Comparison of ENCODE assay signal across 20 cellular contexts in the genomic region with DNA sequence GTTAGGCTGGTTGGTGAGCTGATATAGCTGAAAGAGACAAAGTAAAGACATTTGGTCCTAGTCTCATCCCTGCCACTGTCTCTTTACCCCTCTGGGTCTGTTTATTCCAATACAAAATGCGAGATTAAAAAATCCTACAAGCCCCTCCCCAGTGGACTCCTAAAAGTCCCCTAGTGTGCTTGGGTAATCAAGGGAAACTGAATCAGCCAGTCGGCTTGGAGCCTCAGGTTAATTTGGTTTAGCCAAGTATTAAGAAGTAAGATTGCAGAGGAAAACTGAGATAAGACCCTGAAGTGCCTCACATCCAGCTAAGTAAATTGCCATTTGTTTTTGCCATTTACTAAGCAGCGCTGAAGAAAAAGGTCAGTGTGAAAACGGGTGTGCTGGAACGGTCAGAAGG. TPM values are rescaled to one million over a fixed set of nuclear protein-coding genes. Genes with fewer than 3 reads are reported as not detected.
DNase-seq lines count a peak whose midpoint lies in the region; ATAC-seq and TF ChIP-seq lines count a peak whose summit lies in the region.
"Had no signal": no experiment of that assay in that cellular context is flagged by ENCODE, and none has a peak within 500 bp of the region (broad histone marks: within the 10 kb centered on the region; RNA-seq: fewer than 3 reads in every experiment).

No MANE protein-coding gene starts in this region.

- H3K9me3 Mint-ChIP-seq in GM23338, result no peaks in the 10 kb centered on the region
- peaks cover 3% of the 10 kb centered on the region for H3K9me3 Mint-ChIP-seq in endodermal cell
- H3K9me3 Mint-ChIP-seq in stimulated activated memory B cell treated with anti-CD40 and anti-IgM and Interleukin-4, amounts not matched to agents 10 μg/mL and 1 μg/mL and 100 μg/mL, for 72 hours, result peaks cover 3% of the 10 kb centered on the region
- H3K9me3 Mint-ChIP-seq: CD4-positive, alpha-beta T cell had no signal

- H3K9me3 ChIP-seq in PC-3 (ENCODE audit: low read length) (no peaks in the 10 kb centered on the region), endodermal cell (ENCODE audit: control insufficient read depth, low read length) (no peaks in the 10 kb centered on the region)
- H3K9me3 ChIP-seq: A549, Caco-2 had no signal

- no peak overlapping the region for H3K9ac ChIP-seq in PC-3 (ENCODE audit: low read length)
- H3K9ac ChIP-seq in endodermal cell (ENCODE audit: extremely low read depth, low read length, poor library complexity, severe bottlenecking), result no peak overlapping the region
- H3K9ac ChIP-seq: GM23248 had no signal

- POLR2A ChIA-PET in PC-3 (lab: Charles Lee; ENCODE audit: unreplicated experiment), result no interaction called here

- H3K4me1 ChIP-seq in GM23338 (ENCODE audit: insufficient read depth), result no peaks in the 10 kb centered on the region
- H3K4me1 ChIP-seq in PC-3 (ENCODE audit: insufficient read depth, low read length), result peaks cover 11% of the 10 kb centered on the region
- H3K4me1 ChIP-seq in endodermal cell (ENCODE audit: control insufficient read depth, insufficient read depth, low read length), result peaks cover 8% of the 10 kb centered on the region
- H3K4me1 ChIP-seq: A549, Caco-2 had no signal

- no peak overlapping the region for H3K27ac ChIP-seq in GM23338 (ENCODE audit: low read depth)
- H3K27ac ChIP-seq in PC-3 (ENCODE audit: low read length), result peak overlapping the region; percentile 79
- H3K27ac ChIP-seq in endodermal cell (ENCODE audit: low read depth, low read length), result no peak overlapping the region
- H3K27ac ChIP-seq: 22Rv1, A549, C4-2B, GM23248 had no signal

- H3K27ac Mint-ChIP-seq in GM23338 (no peak overlapping the region), endodermal cell (no peak overlapping the region)
- peak overlapping the region; percentile 31 for H3K27ac Mint-ChIP-seq in stimulated activated memory B cell treated with anti-CD40 and anti-IgM and Interleukin-4, amounts not matched to agents 10 μg/mL and 1 μg/mL and 100 μg/mL, for 72 hours
- H3K27ac Mint-ChIP-seq: CD4-positive, alpha-beta T cell had no signal

- H3K36me3 Mint-ChIP-seq in GM23338 (ENCODE audit: low read depth) (no peaks in the 10 kb centered on the region), endodermal cell (ENCODE audit: low read depth) (no peaks in the 10 kb centered on the region)
- H3K36me3 Mint-ChIP-seq in stimulated activated memory B cell treated with anti-CD40 and anti-IgM and Interleukin-4, amounts not matched to agents 10 μg/mL and 1 μg/mL and 100 μg/mL, for 72 hours, result peaks cover 6% of the 10 kb centered on the region

- peaks cover 4% of the 10 kb centered on the region for H3K27me3 Mint-ChIP-seq in GM23338 (ENCODE audit: insufficient read depth, low read depth, poor library complexity)
- H3K27me3 Mint-ChIP-seq in endodermal cell (ENCODE audit: insufficient read depth), result peaks cover 41% of the 10 kb centered on the region
- peaks cover 18% of the 10 kb centered on the region for H3K27me3 Mint-ChIP-seq in stimulated activated memory B cell treated with anti-CD40 and anti-IgM and Interleukin-4, amounts not matched to agents 10 μg/mL and 1 μg/mL and 100 μg/mL, for 72 hours

- no peak overlapping the region for H3K4me2 ChIP-seq in GM23338
- no peak overlapping the region for H3K4me2 ChIP-seq in PC-3 (ENCODE audit: low read length)
- H3K4me2 ChIP-seq: A549 had no signal

- TF ChIP-seq CTCF in GM23338 (conservative IDR thresholded peaks at IDR 0.05; ENCODE audit: low read depth in 2 of 2) (no peak), PC-3 (conservative IDR thresholded peaks at IDR 0.05; ENCODE audit: low read depth, low read length) (no peak), endodermal cell (conservative IDR thresholded peaks at IDR 0.05) (no peak)

- H3K4me3 Mint-ChIP-seq in GM23338, result no peak overlapping the region
- no peak overlapping the region for H3K4me3 Mint-ChIP-seq in endodermal cell
- no peak overlapping the region for H3K4me3 Mint-ChIP-seq in stimulated activated memory B cell treated with anti-CD40 and anti-IgM and Interleukin-4, amounts not matched to agents 10 μg/mL and 1 μg/mL and 100 μg/mL, for 72 hours
- H3K4me3 Mint-ChIP-seq: CD4-positive, alpha-beta T cell had no signal

- CTCF ChIA-PET in PC-3 (lab: Charles Lee), result interaction anchor here (0.6 kb wide), 2 partner anchors 9 to 59 kb away, joined by 3 to 8 read pairs; no protein-coding TSS in a partner anchor

- H2AFZ ChIP-seq in GM23338 (peak overlapping the region; percentile 68), PC-3 (ENCODE audit: low read length) (0 out of 2 replicates have a peak overlapping the region, but pooled peaks have one; percentile 51)
- H2AFZ ChIP-seq: GM23248 had no signal

- no TSS peak for BruUV-seq in PC-3 (replicated peaks; lab: Mats Ljungman, UMichigan)

- H4K20me1 ChIP-seq in GM23338 (replicated peaks; ENCODE audit: insufficient read depth) (no peaks in the 10 kb centered on the region), PC-3 (ENCODE audit: low read length) (no peaks in the 10 kb centered on the region)

- 83 to 86% methylated on average over 3 to 5 of the region's 5 CpGs for WGBS in endodermal cell (ENCODE audit: insufficient coverage in 1 of 2, insufficient read length in 1 of 2), 2 experiments

- ATAC-seq in GM23338 (no peak), PC-3 (no peak), GM21825 (IDR thresholded peaks at IDR 0.05; ENCODE audit: unreplicated experiment) (no peak)
- peak; percentile 20 for ATAC-seq in stimulated activated memory B cell treated with anti-CD40 and anti-IgM and Interleukin-4, amounts not matched to agents 10 μg/mL and 1 μg/mL and 100 μg/mL, for 72 hours
- ATAC-seq: A549, HCT116 had no signal

- intact Hi-C loops in PC-3 (cut with micrococcal nuclease), result loop anchor here (2.0 to 10.0 kb wide), 2 partner anchors 104 to 282 kb away; partner anchors contain the start of gene TMEM267

- no peaks in the 10 kb centered on the region for H3K79me2 ChIP-seq in GM23338 (replicated peaks; ENCODE audit: insufficient read depth)
- H3K79me2 ChIP-seq in PC-3 (ENCODE audit: low read length), result no peaks in the 10 kb centered on the region

- H3K4me3 ChIP-seq in GM23338, result no peak overlapping the region
- H3K4me3 ChIP-seq in PC-3 (ENCODE audit: low read length), result no peak overlapping the region
- peak overlapping the region; percentile 35 for H3K4me3 ChIP-seq in endodermal cell (ENCODE audit: low read length)
- H3K4me3 ChIP-seq: A549, GM23248 had no signal

- H3K36me3 ChIP-seq in GM23338 (ENCODE audit: insufficient read depth), result no peaks in the 10 kb centered on the region
- H3K36me3 ChIP-seq in PC-3 (ENCODE audit: low read depth, low read length), result no peaks in the 10 kb centered on the region
- no peaks in the 10 kb centered on the region for H3K36me3 ChIP-seq in endodermal cell (ENCODE audit: control insufficient read depth, insufficient read depth, low read length)

- H3K9me2 ChIP-seq in GM23338 (ENCODE audit: insufficient read depth), result no peaks in the 10 kb centered on the region
- no peaks in the 10 kb centered on the region for H3K9me2 ChIP-seq in PC-3 (replicated peaks; ENCODE audit: low read length)

- no peaks in the 10 kb centered on the region for H3F3A ChIP-seq in GM23338 (replicated peaks; ENCODE audit: low read depth)
- H3F3A ChIP-seq in PC-3 (ENCODE audit: low read length, unreplicated experiment), result no peaks in the 10 kb centered on the region

- DNase-seq in GM23338 (ENCODE audit: low spot score) (no peak), PC-3 (no peak), endodermal cell (no peak), cerebellum (ENCODE audit: low spot score) (no peak), DMS53 (lab: John Stamatoyannopoulos, UW) (no peak), kidney glomerular epithelial cell (lab: John Stamatoyannopoulos, UW) (no peak)
- DNase-seq: AML-193; Caco-2; CD4-positive, alpha-beta T cell; DMS79; GF-D8; GM23248 had no signal

- H3K4me1 Mint-ChIP-seq in GM23338, result no peaks in the 10 kb centered on the region
- peaks cover 15% of the 10 kb centered on the region for H3K4me1 Mint-ChIP-seq in endodermal cell
- H3K4me1 Mint-ChIP-seq in stimulated activated memory B cell treated with anti-CD40 and anti-IgM and Interleukin-4, amounts not matched to agents 10 μg/mL and 1 μg/mL and 100 μg/mL, for 72 hours, result no peaks in the 10 kb centered on the region

- H3K27me3 ChIP-seq in GM23338 (ENCODE audit: insufficient read depth) (no peaks in the 10 kb centered on the region), PC-3 (ENCODE audit: low read length) (no peaks in the 10 kb centered on the region), endodermal cell (ENCODE audit: control insufficient read depth, insufficient read depth, low read length, poor library complexity, severe bottlenecking) (peaks cover 10% of the 10 kb centered on the region)

TF ChIP-seq in GM23338, 12 proteins besides CTCF, POLR2A, EP300 and RAD21 (continues in another document):
- TF ChIP-seq EZH2 (IDR thresholded peaks at IDR 0.05; ENCODE audit: low read depth, unreplicated experiment) (no peak), CREB1 (CRISPR knock-in tag; IDR thresholded peaks at IDR 0.05; ENCODE audit: low read depth) (no peak)
- TF ChIP-seq, protein P1, sequence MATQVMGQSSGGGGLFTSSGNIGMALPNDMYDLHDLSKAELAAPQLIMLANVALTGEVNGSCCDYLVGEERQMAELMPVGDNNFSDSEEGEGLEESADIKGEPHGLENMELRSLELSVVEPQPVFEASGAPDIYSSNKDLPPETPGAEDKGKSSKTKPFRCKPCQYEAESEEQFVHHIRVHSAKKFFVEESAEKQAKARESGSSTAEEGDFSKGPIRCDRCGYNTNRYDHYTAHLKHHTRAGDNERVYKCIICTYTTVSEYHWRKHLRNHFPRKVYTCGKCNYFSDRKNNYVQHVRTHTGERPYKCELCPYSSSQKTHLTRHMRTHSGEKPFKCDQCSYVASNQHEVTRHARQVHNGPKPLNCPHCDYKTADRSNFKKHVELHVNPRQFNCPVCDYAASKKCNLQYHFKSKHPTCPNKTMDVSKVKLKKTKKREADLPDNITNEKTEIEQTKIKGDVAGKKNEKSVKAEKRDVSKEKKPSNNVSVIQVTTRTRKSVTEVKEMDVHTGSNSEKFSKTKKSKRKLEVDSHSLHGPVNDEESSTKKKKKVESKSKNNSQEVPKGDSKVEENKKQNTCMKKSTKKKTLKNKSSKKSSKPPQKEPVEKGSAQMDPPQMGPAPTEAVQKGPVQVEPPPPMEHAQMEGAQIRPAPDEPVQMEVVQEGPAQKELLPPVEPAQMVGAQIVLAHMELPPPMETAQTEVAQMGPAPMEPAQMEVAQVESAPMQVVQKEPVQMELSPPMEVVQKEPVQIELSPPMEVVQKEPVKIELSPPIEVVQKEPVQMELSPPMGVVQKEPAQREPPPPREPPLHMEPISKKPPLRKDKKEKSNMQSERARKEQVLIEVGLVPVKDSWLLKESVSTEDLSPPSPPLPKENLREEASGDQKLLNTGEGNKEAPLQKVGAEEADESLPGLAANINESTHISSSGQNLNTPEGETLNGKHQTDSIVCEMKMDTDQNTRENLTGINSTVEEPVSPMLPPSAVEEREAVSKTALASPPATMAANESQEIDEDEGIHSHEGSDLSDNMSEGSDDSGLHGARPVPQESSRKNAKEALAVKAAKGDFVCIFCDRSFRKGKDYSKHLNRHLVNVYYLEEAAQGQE (IDR thresholded peaks at IDR 0.05; ENCODE audit: unreplicated experiment), result no peak

RNA-seq across cellular contexts. Expression of gene NIM1K, which starts 10.4 kb away (rescaled TPM):
- total RNA-seq in GM23338 (2014; rRNA removed; shearing (Covaris generic)), result not detected in 2 replicates
- polyA plus RNA-seq in GM23338 (2016; fragmentation: Nextera tagmentation; extraction: Ambion mirVana), result not detected in 2 replicates
- total RNA-seq in PC-3 (2014; rRNA removed) (0.17 and 0.26 TPM in 2 replicates), endodermal cell (not detected), cerebellum (6.3 TPM)
- 0.25 TPM for polyA plus RNA-seq in endodermal cell (2013, experiment 1 of 2)
- polyA plus RNA-seq in endodermal cell (2013, experiment 2 of 2), result 0.29 TPM
- total RNA-seq: Caco-2, Daoy, HT-29 had no signal
